1 cellular context compared by ENCODE assay signal in genomic region chr15:78570710-78571109, GRCh38.
TF ChIP-seq lines count a peak whose summit lies in the region.

No MANE protein-coding gene starts in this region.

TF ChIP-seq in GM12878, 131 proteins besides CTCF, POLR2A, EP300 and RAD21:
- no peak for TF ChIP-seq TARDBP (IDR thresholded peaks at IDR 0.05; ENCODE audit: borderline replicate concordance)
- no peak for TF ChIP-seq BRCA1 (IDR thresholded peaks at IDR 0.05; ENCODE audit: low read depth, low read length)
- no peak for TF ChIP-seq SMAD1 (IDR thresholded peaks at IDR 0.05; ENCODE audit: low read depth, partially characterized antibody)
- no peak for TF ChIP-seq BACH1 (IDR thresholded peaks at IDR 0.05; ENCODE audit: borderline replicate concordance)
- TF ChIP-seq IRF3 (IDR thresholded peaks at IDR 0.05), result no peak
- TF ChIP-seq ZNF384 (IDR thresholded peaks at IDR 0.05; ENCODE audit: borderline replicate concordance, low read depth, low read length), result no peak
- TF ChIP-seq SMAD5 (IDR thresholded peaks at IDR 0.05; ENCODE audit: low read depth), result no peak
- no peak for TF ChIP-seq SREBF1 (IDR thresholded peaks at IDR 0.05; ENCODE audit: low read length)
- TF ChIP-seq SREBF2 (IDR thresholded peaks at IDR 0.05; ENCODE audit: low read length), result no peak
- TF ChIP-seq MEF2A (IDR thresholded peaks at IDR 0.05; ENCODE audit: insufficient read depth, low read depth, low read length), result no peak
- no peak for TF ChIP-seq CBX3 (IDR thresholded peaks at IDR 0.05; ENCODE audit: borderline replicate concordance, low read depth)
- TF ChIP-seq ZNF592 (IDR thresholded peaks at IDR 0.05), result no peak
- no peak for TF ChIP-seq TAF1 (IDR thresholded peaks at IDR 0.05; ENCODE audit: borderline replicate concordance, low read depth, low read length)
- no peak for TF ChIP-seq HDGF (IDR thresholded peaks at IDR 0.05)
- no peak for TF ChIP-seq CEBPZ (IDR thresholded peaks at IDR 0.05; ENCODE audit: low read depth, low read length)
- no peak for TF ChIP-seq SIX5 (IDR thresholded peaks at IDR 0.05; ENCODE audit: low read depth, low read length, severe bottlenecking)
